Comparison of ENCODE assay signal across 2 cellular contexts in genomic region chr7:86762129-86762528, GRCh38.
TF ChIP-seq lines count a peak whose summit lies in the region.

No MANE protein-coding gene starts in this region.

TF ChIP-seq in GM23338, 12 proteins besides CTCF, POLR2A, EP300 and RAD21:
- TF ChIP-seq ZNF331 (CRISPR knock-in tag; IDR thresholded peaks at IDR 0.05; ENCODE audit: low read depth) (no peak), CREB1 (CRISPR knock-in tag; IDR thresholded peaks at IDR 0.05; ENCODE audit: low read depth) (no peak)
- TF ChIP-seq, protein P1, sequence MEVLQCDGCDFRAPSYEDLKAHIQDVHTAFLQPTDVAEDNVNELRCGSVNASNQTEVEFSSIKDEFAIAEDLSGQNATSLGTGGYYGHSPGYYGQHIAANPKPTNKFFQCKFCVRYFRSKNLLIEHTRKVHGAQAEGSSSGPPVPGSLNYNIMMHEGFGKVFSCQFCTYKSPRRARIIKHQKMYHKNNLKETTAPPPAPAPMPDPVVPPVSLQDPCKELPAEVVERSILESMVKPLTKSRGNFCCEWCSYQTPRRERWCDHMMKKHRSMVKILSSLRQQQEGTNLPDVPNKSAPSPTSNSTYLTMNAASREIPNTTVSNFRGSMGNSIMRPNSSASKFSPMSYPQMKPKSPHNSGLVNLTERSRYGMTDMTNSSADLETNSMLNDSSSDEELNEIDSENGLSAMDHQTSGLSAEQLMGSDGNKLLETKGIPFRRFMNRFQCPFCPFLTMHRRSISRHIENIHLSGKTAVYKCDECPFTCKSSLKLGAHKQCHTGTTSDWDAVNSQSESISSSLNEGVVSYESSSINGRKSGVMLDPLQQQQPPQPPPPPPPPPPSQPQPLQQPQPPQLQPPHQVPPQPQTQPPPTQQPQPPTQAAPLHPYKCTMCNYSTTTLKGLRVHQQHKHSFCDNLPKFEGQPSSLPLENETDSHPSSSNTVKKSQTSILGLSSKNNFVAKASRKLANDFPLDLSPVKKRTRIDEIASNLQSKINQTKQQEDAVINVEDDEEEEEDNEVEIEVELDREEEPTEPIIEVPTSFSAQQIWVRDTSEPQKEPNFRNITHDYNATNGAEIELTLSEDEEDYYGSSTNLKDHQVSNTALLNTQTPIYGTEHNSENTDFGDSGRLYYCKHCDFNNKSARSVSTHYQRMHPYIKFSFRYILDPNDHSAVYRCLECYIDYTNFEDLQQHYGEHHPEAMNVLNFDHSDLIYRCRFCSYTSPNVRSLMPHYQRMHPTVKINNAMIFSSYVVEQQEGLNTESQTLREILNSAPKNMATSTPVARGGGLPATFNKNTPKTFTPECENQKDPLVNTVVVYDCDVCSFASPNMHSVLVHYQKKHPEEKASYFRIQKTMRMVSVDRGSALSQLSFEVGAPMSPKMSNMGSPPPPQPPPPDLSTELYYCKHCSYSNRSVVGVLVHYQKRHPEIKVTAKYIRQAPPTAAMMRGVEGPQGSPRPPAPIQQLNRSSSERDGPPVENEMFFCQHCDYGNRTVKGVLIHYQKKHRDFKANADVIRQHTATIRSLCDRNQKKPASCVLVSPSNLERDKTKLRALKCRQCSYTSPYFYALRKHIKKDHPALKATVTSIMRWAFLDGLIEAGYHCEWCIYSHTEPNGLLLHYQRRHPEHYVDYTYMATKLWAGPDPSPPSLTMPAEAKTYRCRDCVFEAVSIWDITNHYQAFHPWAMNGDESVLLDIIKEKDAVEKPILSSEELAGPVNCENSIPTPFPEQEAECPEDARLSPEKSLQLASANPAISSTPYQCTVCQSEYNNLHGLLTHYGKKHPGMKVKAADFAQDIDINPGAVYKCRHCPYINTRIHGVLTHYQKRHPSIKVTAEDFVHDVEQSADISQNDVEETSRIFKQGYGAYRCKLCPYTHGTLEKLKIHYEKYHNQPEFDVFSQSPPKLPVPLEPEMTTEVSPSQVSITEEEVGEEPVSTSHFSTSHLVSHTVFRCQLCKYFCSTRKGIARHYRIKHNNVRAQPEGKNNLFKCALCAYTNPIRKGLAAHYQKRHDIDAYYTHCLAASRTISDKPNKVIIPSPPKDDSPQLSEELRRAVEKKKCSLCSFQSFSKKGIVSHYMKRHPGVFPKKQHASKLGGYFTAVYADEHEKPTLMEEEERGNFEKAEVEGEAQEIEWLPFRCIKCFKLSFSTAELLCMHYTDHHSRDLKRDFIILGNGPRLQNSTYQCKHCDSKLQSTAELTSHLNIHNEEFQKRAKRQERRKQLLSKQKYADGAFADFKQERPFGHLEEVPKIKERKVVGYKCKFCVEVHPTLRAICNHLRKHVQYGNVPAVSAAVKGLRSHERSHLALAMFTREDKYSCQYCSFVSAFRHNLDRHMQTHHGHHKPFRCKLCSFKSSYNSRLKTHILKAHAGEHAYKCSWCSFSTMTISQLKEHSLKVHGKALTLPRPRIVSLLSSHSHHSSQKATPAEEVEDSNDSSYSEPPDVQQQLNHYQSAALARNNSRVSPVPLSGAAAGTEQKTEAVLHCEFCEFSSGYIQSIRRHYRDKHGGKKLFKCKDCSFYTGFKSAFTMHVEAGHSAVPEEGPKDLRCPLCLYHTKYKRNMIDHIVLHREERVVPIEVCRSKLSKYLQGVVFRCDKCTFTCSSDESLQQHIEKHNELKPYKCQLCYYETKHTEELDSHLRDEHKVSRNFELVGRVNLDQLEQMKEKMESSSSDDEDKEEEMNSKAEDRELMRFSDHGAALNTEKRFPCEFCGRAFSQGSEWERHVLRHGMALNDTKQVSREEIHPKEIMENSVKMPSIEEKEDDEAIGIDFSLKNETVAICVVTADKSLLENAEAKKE (CRISPR knock-in tag; IDR thresholded peaks at IDR 0.05), result no peak

TF ChIP-seq in H1, 55 proteins besides CTCF, POLR2A, EP300 and RAD21:
- TF ChIP-seq CEBPB (IDR thresholded peaks at IDR 0.05; ENCODE audit: low read depth, low read length) (no peak), RBBP5 (IDR thresholded peaks at IDR 0.05; ENCODE audit: borderline replicate concordance, low read depth, low read length) (no peak), TEAD4 (IDR thresholded peaks at IDR 0.05; ENCODE audit: low read depth, low read length) (0 out of 2 replicates have a peak, but pooled peaks have one; percentile 3)
